In genomic region chr11:12376259-12376971, GRCh38 we compare ENCODE assay signal across 8 cellular contexts. TPM values are rescaled to one million over a fixed set of nuclear protein-coding genes. Genes with fewer than 3 reads are reported as not detected.
DNase-seq lines count a peak whose midpoint lies in the region; ATAC-seq, FAIRE-seq and TF ChIP-seq lines count a peak whose summit lies in the region.

No MANE protein-coding gene starts in this region.

- H3K9me3 ChIP-seq in CD8-positive, alpha-beta T cell (ENCODE audit: low read length): no peaks in the 10 kb centered on the region
- no peaks in the 10 kb centered on the region for H3K9me3 ChIP-seq in SJSA1 (replicated peaks)
- H3K9me3 ChIP-seq in pancreas: no peaks in the 10 kb centered on the region

- peaks cover 13% of the 10 kb centered on the region for H3K4me1 Mint-ChIP-seq in CD8-positive, alpha-beta T cell (ENCODE audit: low read depth)

- H3K9me3 Mint-ChIP-seq in CD8-positive, alpha-beta T cell: peaks cover 1% of the 10 kb centered on the region

- no peaks in the 10 kb centered on the region for H3K36me3 ChIP-seq in CD8-positive, alpha-beta T cell (ENCODE audit: insufficient read depth, low read length)
- peaks cover 29% of the 10 kb centered on the region for H3K36me3 ChIP-seq in SJSA1
- H3K36me3 ChIP-seq in pancreas: no peaks in the 10 kb centered on the region

- H3K27ac Mint-ChIP-seq in CD8-positive, alpha-beta T cell: peak overlapping the region; percentile 19

- CTCF ChIA-PET in CD8-positive, alpha-beta T cell (lab: Charles Lee): interaction anchor here (0.8 to 3.4 kb wide), 8 partner anchors 10 to 512 kb away, joined by 3 to 34 read pairs (median 4); no protein-coding TSS in a partner anchor

- 33 to 36% methylated on average over 11 of the region's 11 CpGs for WGBS in pancreas, 2 donors

- peak; percentile 40 for ATAC-seq in CD8-positive, alpha-beta T cell
- ATAC-seq in pancreas (peak; percentile 69 to 83 (median 72)), GM19463 (IDR thresholded peaks at IDR 0.05; ENCODE audit: unreplicated experiment) (no peak)

- H3K27me3 Mint-ChIP-seq in CD8-positive, alpha-beta T cell (ENCODE audit: low read depth): peaks cover 23% of the 10 kb centered on the region

- intact Hi-C loops in CD8-positive, alpha-beta T cell (cut with DNase I, micrococcal nuclease): loop anchor here in 1 of 2 experiments (5.0 kb wide), 1 partner anchor 44 kb away; no protein-coding TSS in a partner anchor
- intact Hi-C loops in pancreas (cut with DNase I): no loop called here

- H3K4me1 ChIP-seq in CD8-positive, alpha-beta T cell (ENCODE audit: insufficient read depth, low read length): peaks cover 11% of the 10 kb centered on the region
- H3K4me1 ChIP-seq in SJSA1 (replicated peaks) (peaks cover 24% of the 10 kb centered on the region), pancreas (peaks cover 3 to 26% (median 5%) of the 10 kb centered on the region in 3 donors)

- no peak for DNase-seq in CD8-positive, alpha-beta T cell
- peak in 1 of 2 experiments; percentile 13 for DNase-seq in SJSA1 (ENCODE audit: low read depth in 1 of 2, low spot score in 2 of 2)
- DNase-seq in fibroblast of peridontal ligament (ENCODE audit: extremely low read depth): peak; percentile 85
- peak; percentile 65 to 91 (median 88) for DNase-seq in pancreas
- no peak for DNase-seq in activated effector memory CD4-positive, alpha-beta T cell treated with anti-CD3 and anti-CD28 coated beads, Interleukin-2, amount 50 U/mL, for 16 hours
- no peak for DNase-seq in ureter (ENCODE audit: low spot score)
- DNase-seq in NCI-H774 (lab: John Stamatoyannopoulos, UW): no peak

- no peak for FAIRE-seq in pancreas (lab: Jason Lieb, UNC)

- no peaks in the 10 kb centered on the region for H3K36me3 Mint-ChIP-seq in CD8-positive, alpha-beta T cell

- TF ChIP-seq CTCF in CD8-positive, alpha-beta T cell (IDR thresholded peaks at IDR 0.05): no peak
- TF ChIP-seq CTCF in pancreas (IDR thresholded peaks at IDR 0.05): no peak

- H3K4me3 ChIP-seq in CD8-positive, alpha-beta T cell (ENCODE audit: low read depth, low read length): no peak overlapping the region
- no peak overlapping the region for H3K4me3 ChIP-seq in SJSA1
- H3K4me3 ChIP-seq in pancreas: peak overlapping the region in 3 of 4 donors; percentile 58 to 60 (median 58)

- POLR2A ChIA-PET in CD8-positive, alpha-beta T cell (lab: Charles Lee): interaction anchor here (1.0 to 3.5 kb wide), 4 partner anchors 10 to 22 kb away, joined by 3 to 19 read pairs (median 9); no protein-coding TSS in a partner anchor

- H3K27ac ChIP-seq in CD8-positive, alpha-beta T cell (ENCODE audit: low read depth, low read length): no peak overlapping the region
- H3K27ac ChIP-seq in SJSA1: peak overlapping the region; percentile 100
- H3K27ac ChIP-seq in pancreas: peak overlapping the region; percentile 95 to 98 (median 96)

- no peaks in the 10 kb centered on the region for H3K27me3 ChIP-seq in CD8-positive, alpha-beta T cell (ENCODE audit: insufficient read depth, low read length)
- H3K27me3 ChIP-seq in SJSA1 (replicated peaks) (no peaks in the 10 kb centered on the region), pancreas (no peaks in the 10 kb centered on the region)

- peak overlapping the region; percentile 79 for H3K4me3 Mint-ChIP-seq in CD8-positive, alpha-beta T cell

RNA-seq across cellular contexts. Expression of gene PARVA, which starts 1.0 kb away (rescaled TPM):
- total RNA-seq in CD8-positive, alpha-beta T cell: under 1 TPM; 0.06 to 0.24 TPM
- 59.9 and 98.3 TPM in 2 replicates for total RNA-seq in SJSA1 (2014; rRNA removed; shearing (Covaris generic))
- total RNA-seq in pancreas (10 to 100 TPM; 37.5 to 61.9 (median 47.6) TPM), ureter (101 TPM)
- 10 to 100 TPM; 12.4 to 13.5 TPM for polyA plus RNA-seq in pancreas

Comparison
In these comparisons a context has a peak if more than half of its experiments do, and no peak if none do; other contexts are left out.
1. DNase-seq: peak in fibroblast of peridontal ligament (single experiment) and pancreas (6 of 6); none in CD8-positive, alpha-beta T cell (0 of 7), activated effector memory CD4-positive, alpha-beta T cell treated with anti-CD3 and anti-CD28 coated beads, Interleukin-2, amount 50 U/mL, for 16 hours (single experiment), ureter (single experiment) and NCI-H774 (single experiment).
2. H3K4me3 ChIP-seq: peak in pancreas (3 of 4); none in CD8-positive, alpha-beta T cell (single experiment) and SJSA1 (single experiment).
3. RNA of gene PARVA, which starts 1.0 kb away (total RNA-seq): 101 TPM in ureter (single experiment), 59.9 to 98.3 TPM in SJSA1 and 37.5 to 61.9 TPM in pancreas; 0.06 to 0.24 TPM in CD8-positive, alpha-beta T cell; every median in the first group is over 10 times any median in the second.